Comparison of ENCODE assay signal across 36 cellular contexts in the genomic region with DNA sequence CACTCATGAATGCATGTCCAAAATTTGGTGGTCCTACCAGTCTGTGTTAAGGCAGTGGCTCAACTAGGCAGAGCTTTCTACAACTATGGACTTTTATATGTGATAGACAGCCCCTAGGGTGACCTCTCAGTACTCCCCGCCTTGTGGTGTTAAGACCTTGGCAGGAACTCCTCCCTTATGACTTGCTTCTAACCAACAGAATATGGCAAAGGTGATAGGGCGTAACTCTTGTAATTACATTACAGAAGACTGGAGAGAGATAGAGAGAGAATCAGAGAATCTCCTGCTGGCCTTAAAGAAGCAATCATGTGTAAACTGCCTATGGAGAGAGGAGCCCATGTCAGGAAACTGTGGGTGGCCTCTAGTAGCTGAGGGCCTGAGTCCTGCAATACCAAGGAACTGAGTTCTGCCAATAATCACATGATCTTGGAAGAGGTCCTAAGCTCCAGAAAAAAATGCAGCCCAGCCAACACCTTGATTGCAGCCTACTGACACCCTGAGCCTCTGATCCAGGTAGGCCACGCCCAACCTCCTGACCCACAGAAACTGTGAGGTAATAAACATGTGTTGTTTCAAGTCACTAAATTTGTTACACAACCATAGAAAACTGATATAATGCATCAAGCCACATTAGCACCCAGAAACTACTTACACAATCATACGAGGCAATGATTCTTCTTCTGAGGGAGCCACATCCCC.
DNase-seq lines count a peak whose midpoint lies in the region; FAIRE-seq and TF ChIP-seq lines count a peak whose summit lies in the region.
"Had no signal": no experiment of that assay in that cellular context is flagged by ENCODE, and none has a peak within 500 bp of the region (broad histone marks: within the 10 kb centered on the region; RNA-seq: fewer than 3 reads in every experiment).

No MANE protein-coding gene starts in this region.

- H3K4ac ChIP-seq in H9 (ENCODE audit: low read depth, low read length), result no peak overlapping the region

- peak; percentile 1 for DNase-seq in DMS53 (lab: John Stamatoyannopoulos, UW)
- no peak for DNase-seq in DMS53 treated with DMSO at 0.1 percent for 48 hours (lab: John Stamatoyannopoulos, UW; ENCODE audit: unreplicated experiment)
- DNase-seq in bronchial epithelial cell (ENCODE audit: low read depth), result peak; percentile 77
- DNase-seq in immature natural killer cell, result peak; percentile 5 to 15 (median 14)
- no peak for DNase-seq in suprapubic skin (ENCODE audit: low spot score in 2 of 2)
- DNase-seq in H9, result no peak
- no peak for DNase-seq in NCI-H2107 (lab: John Stamatoyannopoulos, UW)
- no peak for DNase-seq in SIG-M5 treated with dmso at 0.1 percent for 504 hours (lab: John Stamatoyannopoulos, UW; ENCODE audit: unreplicated experiment)
- DNase-seq: activated CD4-positive, alpha-beta memory T cell treated with anti-CD3 and anti-CD28 coated beads, Interleukin-2, amount 10 ng/mL, durations not matched to agents 7 days and 5 days; anterior cingulate cortex; C1 segment of cervical spinal cord; COR-L47; DMS79 treated with DMSO at 0.1 percent for 48 hours; effector CD4-positive, alpha-beta T cell; erythroblast; GDM1; NCI-H1092; NCI-H187; NCI-H2171; NCI-H510A; nephron progenitor cell; OCI-M1; ovary; stimulated activated naive CD4-positive, alpha-beta T cell treated with Interleukin-2 at 50 U/mL for 16 hours had no signal

- H2BK20ac ChIP-seq in H9 (ENCODE audit: low read depth, low read length, poor library complexity, severe bottlenecking), result no peak overlapping the region

- no peak overlapping the region for H2BK5ac ChIP-seq in H9 (ENCODE audit: insufficient read length, low read length)

- H3K9me3 ChIP-seq in suprapubic skin (no peaks in the 10 kb centered on the region), H9 (ENCODE audit: control insufficient read depth, low read depth, low read length) (no peaks in the 10 kb centered on the region)
- H3K9me3 ChIP-seq: ovary had no signal

- no peaks in the 10 kb centered on the region for H3K23me2 ChIP-seq in H9 (ENCODE audit: insufficient read length, low read depth, low read length, poor library complexity, severe bottlenecking)

- H3K4me2 ChIP-seq in H9 (ENCODE audit: insufficient read depth, insufficient read length, low read length), result no peak overlapping the region

- H3K4me3 Mint-ChIP-seq in immature natural killer cell (peak overlapping the region in 1 of 5 donors; percentile 6), H9 (no peak overlapping the region)
- H3K4me3 Mint-ChIP-seq: activated CD4-positive, alpha-beta memory T cell treated with anti-CD3 and anti-CD28 coated beads, Interleukin-2, amount 10 ng/mL, durations not matched to agents 7 days and 5 days; activated naive CD4-positive, alpha-beta T cell treated with anti-CD3 and anti-CD28 coated beads, Interleukin-2, amount 50 U/mL, for 24 hours; IgD-negative memory B cell; nephron progenitor cell; T-helper 1 cell treated with Interleukin-12 subunit alpha and Interleukin-12 subunit beta and Interleukin-4 antibody, amounts not matched to agents 30 μg/mL and 1 μg/mL, for 36 hours had no signal

- H3K27me3 ChIP-seq in bronchial epithelial cell (ENCODE audit: control insufficient read depth, insufficient read depth, low read length), result no peaks in the 10 kb centered on the region
- H3K27me3 ChIP-seq in suprapubic skin, result no peaks in the 10 kb centered on the region
- H3K27me3 ChIP-seq in H9 (ENCODE audit: insufficient read depth, low read length), result no peaks in the 10 kb centered on the region
- H3K27me3 ChIP-seq: cardiac muscle cell, ovary had no signal

- H4K5ac ChIP-seq in H9 (ENCODE audit: insufficient read length, low read depth, low read length), result no peak overlapping the region

- H3K27me3 Mint-ChIP-seq in immature natural killer cell (ENCODE audit: low read depth in 3 of 3) (no peaks in the 10 kb centered on the region), H9 (ENCODE audit: low read depth) (peaks cover 1% of the 10 kb centered on the region; the same call in 1 of the 2 replicates)
- H3K27me3 Mint-ChIP-seq: activated CD4-positive, alpha-beta memory T cell treated with anti-CD3 and anti-CD28 coated beads, Interleukin-2, amount 10 ng/mL, durations not matched to agents 7 days and 5 days; activated naive CD4-positive, alpha-beta T cell treated with anti-CD3 and anti-CD28 coated beads, Interleukin-2, amount 50 U/mL, for 24 hours had no signal

- H3K27ac Mint-ChIP-seq in immature natural killer cell (no peak overlapping the region), H9 (no peak overlapping the region)
- H3K27ac Mint-ChIP-seq: activated CD4-positive, alpha-beta memory T cell treated with anti-CD3 and anti-CD28 coated beads, Interleukin-2, amount 10 ng/mL, durations not matched to agents 7 days and 5 days; activated naive CD4-positive, alpha-beta T cell treated with anti-CD3 and anti-CD28 coated beads, Interleukin-2, amount 50 U/mL, for 24 hours; activated T-helper 2 cell treated with anti-CD3 and anti-CD28 coated beads, Interferon-gamma antibody, Interleukin-2, Interleukin-4, amounts not matched to agents 10 μg/mL and 5 μg/mL and 100 μg/mL, durations not matched to agents 14 hours and 24 hours and 36 hours; IgD-negative memory B cell; nephron progenitor cell; T-helper 1 cell treated with Interleukin-12 subunit alpha and Interleukin-12 subunit beta and Interleukin-4 antibody, amounts not matched to agents 30 μg/mL and 1 μg/mL, for 36 hours had no signal

- H3K27ac ChIP-seq in suprapubic skin (peak overlapping the region; percentile 58), H9 (ENCODE audit: insufficient read length, low read depth, low read length) (no peak overlapping the region)
- H3K27ac ChIP-seq: 22Rv1, cardiac muscle cell, ovary, SK-N-MC had no signal

- no peak overlapping the region for H3K18ac ChIP-seq in H9 (ENCODE audit: insufficient read length, low read depth, low read length)

- H2AK5ac ChIP-seq in H9 (ENCODE audit: insufficient read length, low read length), result no peak overlapping the region

- no peak overlapping the region for H2BK12ac ChIP-seq in H9 (ENCODE audit: insufficient read length, low read depth, low read length)

- no peak overlapping the region for H3K9ac ChIP-seq in H9 (ENCODE audit: extremely low read depth, insufficient read length, low read length)

- no peak overlapping the region for H3K14ac ChIP-seq in H9 (ENCODE audit: insufficient read depth, low read length)

- peaks cover 0 to 10% (median 4%) of the 10 kb centered on the region in 6 donors for H3K9me3 Mint-ChIP-seq in immature natural killer cell
- no peaks in the 10 kb centered on the region for H3K9me3 Mint-ChIP-seq in H9
- H3K9me3 Mint-ChIP-seq: activated CD4-positive, alpha-beta memory T cell treated with anti-CD3 and anti-CD28 coated beads, Interleukin-2, amount 10 ng/mL, durations not matched to agents 7 days and 5 days; activated naive CD4-positive, alpha-beta T cell treated with anti-CD3 and anti-CD28 coated beads, Interleukin-2, amount 50 U/mL, for 24 hours; activated T-helper 2 cell treated with anti-CD3 and anti-CD28 coated beads, Interferon-gamma antibody, Interleukin-2, Interleukin-4, amounts not matched to agents 10 μg/mL and 5 μg/mL and 100 μg/mL, durations not matched to agents 14 hours and 24 hours and 36 hours; T-helper 1 cell treated with Interleukin-12 subunit alpha and Interleukin-12 subunit beta and Interleukin-4 antibody, amounts not matched to agents 30 μg/mL and 1 μg/mL, for 36 hours had no signal

- H2BK120ac ChIP-seq in H9 (ENCODE audit: low read depth, low read length, poor library complexity, severe bottlenecking), result no peak overlapping the region

- no peak overlapping the region for H3T11ph ChIP-seq in H9 (ENCODE audit: low read length)

- H4K8ac ChIP-seq in H9 (replicated peaks; ENCODE audit: insufficient read length, low read depth, low read length), result no peak overlapping the region

- H3K23ac ChIP-seq in H9 (ENCODE audit: insufficient read length, low read depth, low read length), result no peak overlapping the region

- H3K4me1 Mint-ChIP-seq in immature natural killer cell (peaks cover 14 to 28% of the 10 kb centered on the region in 2 donors), H9 (no peaks in the 10 kb centered on the region)
- H3K4me1 Mint-ChIP-seq: activated CD4-positive, alpha-beta memory T cell treated with anti-CD3 and anti-CD28 coated beads, Interleukin-2, amount 10 ng/mL, durations not matched to agents 7 days and 5 days; activated naive CD4-positive, alpha-beta T cell treated with anti-CD3 and anti-CD28 coated beads, Interleukin-2, amount 50 U/mL, for 24 hours; IgD-negative memory B cell; nephron progenitor cell had no signal

- H3K36me3 Mint-ChIP-seq in immature natural killer cell (no peaks in the 10 kb centered on the region), H9 (ENCODE audit: insufficient read depth in 1 of 3, low read depth in 3 of 3) (no peaks in the 10 kb centered on the region)
- H3K36me3 Mint-ChIP-seq: IgD-negative memory B cell had no signal

- no peak for TF ChIP-seq EP300 in suprapubic skin (IDR thresholded peaks at IDR 0.05)

- no peak for TF ChIP-seq POLR2A in suprapubic skin (IDR thresholded peaks at IDR 0.05)

- no peak overlapping the region for H2BK15ac ChIP-seq in H9 (ENCODE audit: low read depth, low read length)

- no peak overlapping the region for H2AFZ ChIP-seq in H9 (ENCODE audit: low read length)

- H3K4me3 ChIP-seq in bronchial epithelial cell (ENCODE audit: low read depth, low read length), result no peak overlapping the region
- no peak overlapping the region for H3K4me3 ChIP-seq in suprapubic skin
- H3K4me3 ChIP-seq: cardiac muscle cell, lung, ovary, SK-N-MC, skin epidermis had no signal

- H3K79me1 ChIP-seq in H9 (ENCODE audit: insufficient read depth, low read depth, low read length, poor library complexity, severe bottlenecking), result no peaks in the 10 kb centered on the region

- WGBS in suprapubic skin, result 51% methylated on average over 4 of the region's 4 CpGs
- no CpG with 5 or more reads among the region's 4 CpGs for WGBS in H9 (ENCODE audit: extremely low coverage, insufficient read length, low lambda C conversion rate)

- H3K56ac ChIP-seq in H9 (ENCODE audit: insufficient read length, low read depth, low read length), result no peak overlapping the region

- H3K4me1 ChIP-seq in suprapubic skin (peaks cover 38% of the 10 kb centered on the region), H9 (ENCODE audit: insufficient read depth, low read length) (no peaks in the 10 kb centered on the region)

- H3K36me3 ChIP-seq in bronchial epithelial cell (ENCODE audit: control insufficient read depth, insufficient read depth, low read length) (no peaks in the 10 kb centered on the region), suprapubic skin (no peaks in the 10 kb centered on the region)
- H3K36me3 ChIP-seq: cardiac muscle cell, ovary had no signal

- no peak for TF ChIP-seq CTCF in bronchial epithelial cell (IDR thresholded peaks at IDR 0.05; ENCODE audit: insufficient read depth, low read length, severe bottlenecking)
- no peak for TF ChIP-seq CTCF in suprapubic skin (IDR thresholded peaks at IDR 0.05)
- no peak for TF ChIP-seq CTCF in H9 (conservative IDR thresholded peaks at IDR 0.05)

- H4K20me1 ChIP-seq in H9 (ENCODE audit: control insufficient read depth, insufficient read depth, insufficient read length), result no peaks in the 10 kb centered on the region

- no peak overlapping the region for H4K91ac ChIP-seq in H9 (ENCODE audit: insufficient read length, low read depth, low read length)

- H3K79me2 ChIP-seq in H9 (ENCODE audit: insufficient read depth, low read length), result no peaks in the 10 kb centered on the region

- no peak for FAIRE-seq in bronchial epithelial cell (lab: Jason Lieb, UNC)
- FAIRE-seq: colon, frontal cortex, TTC549 had no signal

Comparison
In these comparisons a context has a peak if more than half of its experiments do, and no peak if none do; other contexts are left out.
1. DNase-seq: peak in DMS53 (single experiment), bronchial epithelial cell (single experiment) and immature natural killer cell (3 of 3); none in DMS53 treated with DMSO at 0.1 percent for 48 hours (single experiment), suprapubic skin (0 of 2), H9 (single experiment), NCI-H2107 (single experiment) and SIG-M5 treated with dmso at 0.1 percent for 504 hours (single experiment).